Comparison of ENCODE assay signal across 8 cellular contexts in genomic region chr14:23056956-23057756, GRCh38. TPM values are rescaled to one million over a fixed set of nuclear protein-coding genes. Genes with fewer than 3 reads are reported as not detected.
A peak's percentile ranks its signal among the peaks of the same experiment; 100 is the strongest.
DNase-seq lines count a peak whose midpoint lies in the region; ATAC-seq and TF ChIP-seq lines count a peak whose summit lies in the region.

Gene CDH24, minus strand, starts transcription at chr14:23057520. Its CDS starts 1,787 bp downstream, at chr14:23055733.

- H3K9ac ChIP-seq in parathyroid adenoma, result peak within 1 kb of the TSS; percentile 46

- no peak for TF ChIP-seq CTCF in glutamatergic neuron (IDR thresholded peaks at IDR 0.05; ENCODE audit: partially characterized antibody, unreplicated experiment)
- TF ChIP-seq CTCF in parathyroid adenoma (IDR thresholded peaks at IDR 0.05), result no peak

- H3K4me3 ChIP-seq in MG63, result peak within 1 kb of the TSS; percentile 52
- H3K4me3 ChIP-seq in parathyroid adenoma (ENCODE audit: low read depth, low read length), result peak within 1 kb of the TSS; percentile 64
- peak within 1 kb of the TSS; percentile 28 to 49 for H3K4me3 ChIP-seq in aorta (ENCODE audit: low read length in 2 of 2)

- peaks cover 18% of the 10 kb centered on the region for H3K27me3 Mint-ChIP-seq in glutamatergic neuron (ENCODE audit: unreplicated experiment)

- peak; percentile 89 for DNase-seq in AG20443 (ENCODE audit: low spot score)
- peak; percentile 76 for DNase-seq in MG63
- DNase-seq in activated effector memory CD4-positive, alpha-beta T cell treated with Interleukin-2 at 50 U/mL for 16 hours, result peak; percentile 59
- DNase-seq in glutamatergic neuron, result peak; percentile 86
- DNase-seq in aorta, result peak; percentile 81 to 90
- DNase-seq in NCI-H345 (lab: John Stamatoyannopoulos, UW), result no peak

- H2AFZ ChIP-seq in parathyroid adenoma, result peak within 1 kb of the TSS; percentile 93

- H3K9me3 ChIP-seq in MG63 (no peaks in the 10 kb centered on the region), parathyroid adenoma (ENCODE audit: control insufficient read depth, low read length) (no peaks in the 10 kb centered on the region), aorta (ENCODE audit: control insufficient read depth, low read length) (no peaks in the 10 kb centered on the region)

- peak within 1 kb of the TSS; percentile 88 for H3K27ac Mint-ChIP-seq in glutamatergic neuron (ENCODE audit: unreplicated experiment)

- 2 to 4% methylated on average over 44 to 73 of the region's 73 CpGs for WGBS in aorta, 2 donors

- peak within 1 kb of the TSS; percentile 98 for H3K4me2 ChIP-seq in parathyroid adenoma (ENCODE audit: low read length)

- H3K79me2 ChIP-seq in parathyroid adenoma, result no peaks in the 10 kb centered on the region

- peak; percentile 43 for ATAC-seq in GM21447 (IDR thresholded peaks at IDR 0.05; ENCODE audit: unreplicated experiment)
- ATAC-seq in aorta (ENCODE audit: low FRiP score), result peak; percentile 64

- peak within 1 kb of the TSS; percentile 94 for H3K4me3 Mint-ChIP-seq in glutamatergic neuron (ENCODE audit: unreplicated experiment)

- peak within 1 kb of the TSS; percentile 61 for H3K27ac ChIP-seq in parathyroid adenoma
- H3K27ac ChIP-seq in aorta (ENCODE audit: low read depth in 1 of 2, low read length in 2 of 2), result peak within 1 kb of the TSS in 1 of 2 donors; percentile 0

- H3K4me1 ChIP-seq in parathyroid adenoma, result peaks cover 16% of the 10 kb centered on the region
- peaks cover 0 to under 1% of the 10 kb centered on the region in 2 donors for H3K4me1 ChIP-seq in aorta (ENCODE audit: control insufficient read depth in 1 of 2, insufficient read depth in 2 of 2, low read length in 2 of 2)

- H3K36me3 Mint-ChIP-seq in glutamatergic neuron (ENCODE audit: unreplicated experiment), result no peaks in the 10 kb centered on the region

- intact Hi-C loops in aorta (cut with DNase I), result loop anchor here in 1 of 2 donors (10.0 kb wide), 1 partner anchor 502 kb away; no protein-coding TSS in a partner anchor

- H3K36me3 ChIP-seq in MG63 (peaks cover 21% of the 10 kb centered on the region), parathyroid adenoma (ENCODE audit: control insufficient read depth, insufficient read depth, low read length) (no peaks in the 10 kb centered on the region), aorta (ENCODE audit: control insufficient read depth in 1 of 2, insufficient read depth in 2 of 2, low read length in 1 of 2) (peaks cover 0 to 2% of the 10 kb centered on the region in 2 donors)

- H3K27me3 ChIP-seq in MG63 (no peaks in the 10 kb centered on the region), parathyroid adenoma (ENCODE audit: control insufficient read depth, insufficient read depth, low read length) (no peaks in the 10 kb centered on the region), aorta (ENCODE audit: control insufficient read depth in 1 of 2, insufficient read depth in 2 of 2, low read length in 1 of 2) (no peaks in the 10 kb centered on the region)

- H3K9me3 Mint-ChIP-seq in glutamatergic neuron (ENCODE audit: unreplicated experiment), result peaks cover 11% of the 10 kb centered on the region

- H3K4me1 Mint-ChIP-seq in glutamatergic neuron (ENCODE audit: low read depth, unreplicated experiment), result peaks cover 38% of the 10 kb centered on the region

RNA-seq across cellular contexts. Expression of gene CDH24, which starts in this region (rescaled TPM):
- 1.4 and 1.9 TPM in 2 replicates for total RNA-seq in MG63 (2014; rRNA removed; shearing (Covaris generic); ENCODE audit: low replicate concordance)
- total RNA-seq in glutamatergic neuron (ENCODE audit: unreplicated experiment), result 164 TPM
- 10 to 100 TPM in 1 of 2 donors, 1 to 10 TPM in 1; 3.4 to 11.4 TPM for total RNA-seq in aorta
- polyA plus RNA-seq in aorta, result 1 to 10 TPM in 1 of 2 donors, not detected in 1; 4.1 TPM

Comparison
In these comparisons a context has a peak if more than half of its experiments do, and no peak if none do; other contexts are left out.
1. RNA of gene CDH24 (total RNA-seq): 164 TPM in glutamatergic neuron (single experiment); 3.4 to 11.4 TPM in aorta and 1.4 to 1.9 TPM in MG63; every median in the first group is over 10 times any median in the second.
2. Peak in every context shown above with its lines, with median percentiles within 50 percentile points of each other: H3K4me3 ChIP-seq.